ENCODE assay signal across 18 cellular contexts in genomic region chr7:132564849-132565248, GRCh38. TPM values are rescaled to one million over a fixed set of nuclear protein-coding genes. Genes with fewer than 3 reads are reported as not detected.
DNase-seq lines count a peak whose midpoint lies in the region; ATAC-seq and TF ChIP-seq lines count a peak whose summit lies in the region.
"Had no signal": no experiment of that assay in that cellular context is flagged by ENCODE, and none has a peak within 500 bp of the region (broad histone marks: within the 10 kb centered on the region; RNA-seq: fewer than 3 reads in every experiment).

No MANE protein-coding gene starts in this region.

- peaks cover 33% of the 10 kb centered on the region for H3K27me3 ChIP-seq in endodermal cell (ENCODE audit: control insufficient read depth, insufficient read depth, low read length, poor library complexity, severe bottlenecking)
- H3K27me3 ChIP-seq: BE2C had no signal

- no peak overlapping the region for H3K27ac ChIP-seq in endodermal cell (ENCODE audit: low read depth, low read length)
- H3K27ac ChIP-seq: BLaER1 had no signal

- H3K27ac Mint-ChIP-seq in WTC11, result no peak overlapping the region
- H3K27ac Mint-ChIP-seq in endodermal cell, result no peak overlapping the region
- H3K27ac Mint-ChIP-seq: CD4-positive, alpha-beta memory T cell; CD8-positive, alpha-beta memory T cell had no signal

- H3K4me1 ChIP-seq in endodermal cell (ENCODE audit: control insufficient read depth, insufficient read depth, low read length), result peaks cover 15% of the 10 kb centered on the region
- H3K4me1 ChIP-seq: BE2C, BLaER1 had no signal

- no peak overlapping the region for H3K4me3 ChIP-seq in endodermal cell (ENCODE audit: low read length)
- H3K4me3 ChIP-seq: BLaER1 had no signal

- H3K9ac ChIP-seq in endodermal cell (ENCODE audit: extremely low read depth, low read length, poor library complexity, severe bottlenecking), result no peak overlapping the region
- H3K9ac ChIP-seq: BLaER1 had no signal

- POLR2A ChIA-PET in WTC11 (lab: Charles Lee), result interaction anchor here (0.5 kb wide), 1 partner anchor 8 kb away, joined by 4 read pairs; no protein-coding TSS in a partner anchor

- 30 to 41% methylated on average over 6 to 8 of the region's 8 CpGs for WGBS in endodermal cell (ENCODE audit: insufficient coverage in 1 of 2, insufficient read length in 1 of 2), 2 experiments

- H3K27me3 Mint-ChIP-seq in WTC11 (ENCODE audit: low read depth), result peaks cover 74% of the 10 kb centered on the region
- peaks cover 56% of the 10 kb centered on the region for H3K27me3 Mint-ChIP-seq in endodermal cell (ENCODE audit: insufficient read depth)

- H3K9me3 Mint-ChIP-seq in WTC11 (peaks cover 4% of the 10 kb centered on the region; the same call in 1 of the 2 replicates), endodermal cell (no peaks in the 10 kb centered on the region)

- DNase-seq in WTC11 (ENCODE audit: low spot score), result no peak
- DNase-seq in endodermal cell, result peak; percentile 62
- DNase-seq in LoVo (ENCODE audit: low spot score), result no peak
- no peak for DNase-seq in stimulated activated CD4-positive, alpha-beta T cell treated with anti-CD3 and anti-CD28 coated beads, Interleukin-2, amount 100 ng/mL, for 48 hours
- DNase-seq: 8988T; ACHN; BE2C; C1 segment of cervical spinal cord; Calu3; CD4-positive, alpha-beta memory T cell; CD4-positive, CD25-positive, alpha-beta regulatory T cell; CD8-positive, alpha-beta memory T cell; COR-L47; DMS79 treated with DMSO at 0.1 percent for 48 hours; GF-D8 had no signal

- H3K36me3 ChIP-seq in endodermal cell (ENCODE audit: control insufficient read depth, insufficient read depth, low read length), result peaks cover 7% of the 10 kb centered on the region
- H3K36me3 ChIP-seq: BLaER1 had no signal

- peak; percentile 34; the same call in 1 of the 2 replicates for ATAC-seq in WTC11
- ATAC-seq in GM18502 (IDR thresholded peaks at IDR 0.05; ENCODE audit: poor library complexity, unreplicated experiment), result no peak

- H3K4me3 Mint-ChIP-seq in WTC11 (no peak overlapping the region), endodermal cell (no peak overlapping the region)
- H3K4me3 Mint-ChIP-seq: CD4-positive, alpha-beta memory T cell had no signal

- CTCF ChIA-PET in WTC11 (lab: Charles Lee), result interaction anchor here (0.9 to 1.7 kb wide), 3 partner anchors 15 to 246 kb away, joined by 3 to 8 read pairs (median 3); no protein-coding TSS in a partner anchor

- H3K4me1 Mint-ChIP-seq in WTC11 (peaks cover 14% of the 10 kb centered on the region), endodermal cell (peaks cover 35% of the 10 kb centered on the region)
- H3K4me1 Mint-ChIP-seq: CD14-positive monocyte; CD4-positive, alpha-beta memory T cell; CD4-positive, CD25-positive, alpha-beta regulatory T cell; CD8-positive, alpha-beta memory T cell had no signal

- H3K9me3 ChIP-seq in endodermal cell (ENCODE audit: control insufficient read depth, low read length), result no peaks in the 10 kb centered on the region
- H3K9me3 ChIP-seq: BE2C, BLaER1 had no signal

- peaks cover 3% of the 10 kb centered on the region; the same call in 1 of the 2 replicates for H3K36me3 Mint-ChIP-seq in WTC11
- H3K36me3 Mint-ChIP-seq in endodermal cell (ENCODE audit: low read depth), result peaks cover 9% of the 10 kb centered on the region
- H3K36me3 Mint-ChIP-seq: CD14-positive monocyte; CD4-positive, alpha-beta memory T cell; CD4-positive, CD25-positive, alpha-beta regulatory T cell had no signal

- no peak for TF ChIP-seq CTCF in WTC11 (IDR thresholded peaks at IDR 0.05)
- no peak for TF ChIP-seq CTCF in endodermal cell (conservative IDR thresholded peaks at IDR 0.05)

TF ChIP-seq in WTC11, 78 proteins besides CTCF, POLR2A, EP300 and RAD21 (continues in another document):
- no peak for TF ChIP-seq MAX (CRISPR knock-in tag; IDR thresholded peaks at IDR 0.05)
- no peak for TF ChIP-seq ZSCAN18 (CRISPR knock-in tag; IDR thresholded peaks at IDR 0.05)
- no peak for TF ChIP-seq NR3C1 (CRISPR knock-in tag; conservative IDR thresholded peaks at IDR 0.05; ENCODE audit: low read depth)
- no peak for TF ChIP-seq E2F1 (CRISPR knock-in tag; IDR thresholded peaks at IDR 0.05)
- no peak for TF ChIP-seq NFATC4 (CRISPR knock-in tag; IDR thresholded peaks at IDR 0.05)
- no peak for TF ChIP-seq ATF3 (CRISPR knock-in tag; conservative IDR thresholded peaks at IDR 0.05)
- TF ChIP-seq AR (CRISPR knock-in tag; IDR thresholded peaks at IDR 0.05), result no peak
- TF ChIP-seq PRRX2 (CRISPR knock-in tag; IDR thresholded peaks at IDR 0.05), result no peak
- TF ChIP-seq AFF4 (CRISPR knock-in tag; IDR thresholded peaks at IDR 0.05; ENCODE audit: borderline replicate concordance), result no peak
- no peak for TF ChIP-seq FOXP1 (CRISPR knock-in tag; IDR thresholded peaks at IDR 0.05; ENCODE audit: borderline replicate concordance)

RNA-seq across cellular contexts. Expression of gene PLXNA4, which starts 11.4 kb away (rescaled TPM):
- total RNA-seq in WTC11 (2021) (0.41 to 0.81 TPM (median 0.46 TPM) in 3 replicates), endodermal cell (10 to 100 TPM; 24.0 to 42.7 TPM)
- 2.4 TPM for polyA plus RNA-seq in endodermal cell (2013, experiment 1 of 2)
- 2.2 TPM for polyA plus RNA-seq in endodermal cell (2013, experiment 2 of 2)
- total RNA-seq: Calu3 had no signal
- polyA plus RNA-seq: CD14-positive monocyte; CD4-positive, CD25-positive, alpha-beta regulatory T cell had no signal

Comparison
In these comparisons a context has a peak if more than half of its experiments do, and no peak if none do; other contexts are left out.
1. RNA of gene PLXNA4, which starts 11.4 kb away (total RNA-seq): 24.0 to 42.7 TPM in endodermal cell; 0.41 to 0.81 TPM in WTC11; every median in the first group is over 10 times any median in the second.